1 cellular context compared by ENCODE assay signal in the genomic region with DNA sequence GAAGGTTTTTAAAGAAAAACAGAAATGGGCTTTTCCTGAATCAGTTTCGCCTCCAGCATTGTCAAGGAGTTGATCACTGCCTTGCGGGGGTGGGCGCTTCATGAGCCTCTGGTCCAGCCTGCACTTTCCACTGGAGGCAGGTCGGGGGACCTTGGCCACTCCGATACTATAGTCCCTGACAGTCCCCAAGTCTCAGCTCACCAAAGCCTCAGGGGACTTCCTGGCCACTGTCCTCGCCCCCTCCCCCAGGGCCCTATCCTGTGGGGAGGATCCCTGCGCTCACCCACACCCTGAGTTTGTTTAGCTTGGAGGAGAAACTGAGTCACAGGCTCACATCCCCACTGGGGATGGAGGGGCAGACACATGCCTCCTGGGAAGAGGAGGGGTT.
TF ChIP-seq lines count a peak whose summit lies in the region.

No MANE protein-coding gene starts in this region.

TF ChIP-seq in IMR-90, 13 proteins besides CTCF, POLR2A, EP300 and RAD21:
- no peak for TF ChIP-seq MAFK (IDR thresholded peaks at IDR 0.05; ENCODE audit: low read depth, low read length)
- no peak for TF ChIP-seq RCOR1 (IDR thresholded peaks at IDR 0.05; ENCODE audit: insufficient replicate concordance, low read length)
- TF ChIP-seq NFE2L2 (IDR thresholded peaks at IDR 0.05; ENCODE audit: low read depth, low read length), result no peak
- no peak for TF ChIP-seq FOS (IDR thresholded peaks at IDR 0.05; ENCODE audit: low read depth, low read length)
- no peak for TF ChIP-seq RFX5 (IDR thresholded peaks at IDR 0.05; ENCODE audit: low read depth, low read length)
- TF ChIP-seq USF2 (IDR thresholded peaks at IDR 0.05; ENCODE audit: low read depth, low read length), result no peak
- no peak for TF ChIP-seq MAZ (IDR thresholded peaks at IDR 0.05; ENCODE audit: borderline replicate concordance, low read depth, low read length)
- TF ChIP-seq SMC3 (IDR thresholded peaks at IDR 0.05; ENCODE audit: low read depth, low read length), result no peak
- TF ChIP-seq ELK1 (IDR thresholded peaks at IDR 0.05; ENCODE audit: borderline replicate concordance, low read depth, low read length), result no peak
- TF ChIP-seq CHD1 (IDR thresholded peaks at IDR 0.05; ENCODE audit: low read depth, low read length), result no peak
- no peak for TF ChIP-seq BHLHE40 (IDR thresholded peaks at IDR 0.05; ENCODE audit: low read depth, low read length)
- no peak for TF ChIP-seq CEBPB (IDR thresholded peaks at IDR 0.05; ENCODE audit: low read depth, low read length)
- TF ChIP-seq MXI1 (IDR thresholded peaks at IDR 0.05; ENCODE audit: borderline replicate concordance, low read depth, low read length), result no peak
